11 cellular contexts compared by ENCODE assay signal in the genomic region with DNA sequence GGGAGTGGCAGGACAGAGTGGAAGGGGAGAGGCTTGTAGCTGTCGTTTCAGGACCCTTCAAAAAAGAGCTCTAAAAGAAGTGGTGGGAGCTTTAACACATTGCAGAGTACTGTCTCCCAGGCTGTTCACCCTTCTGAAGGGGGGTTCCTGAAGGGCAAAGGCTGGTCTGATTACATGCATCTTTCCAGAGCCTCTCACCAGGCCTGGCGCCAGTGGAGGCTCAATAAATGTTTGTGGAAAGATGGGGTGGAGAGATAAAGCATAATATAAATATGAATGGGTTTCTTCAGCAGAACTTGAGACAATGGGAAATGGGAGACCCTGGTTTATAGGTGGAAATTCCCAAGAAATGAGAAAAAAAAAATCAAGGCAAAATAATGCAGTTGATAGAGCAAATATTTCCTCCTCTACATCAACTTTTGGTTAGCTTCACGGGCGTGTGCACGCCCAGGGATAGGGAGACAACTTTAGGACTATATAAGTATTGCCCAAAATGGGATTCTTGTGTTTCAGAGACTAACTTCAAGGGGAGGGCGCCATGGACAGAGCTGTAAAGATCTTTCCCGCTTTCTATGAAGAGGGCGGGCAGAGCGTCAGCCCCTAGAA. TPM values are rescaled to one million over a fixed set of nuclear protein-coding genes. Genes with fewer than 3 reads are reported as not detected.
DNase-seq lines count a peak whose midpoint lies in the region; ATAC-seq, FAIRE-seq and TF ChIP-seq lines count a peak whose summit lies in the region.
"Had no signal": no experiment of that assay in that cellular context is flagged by ENCODE, and none has a peak within 500 bp of the region (broad histone marks: within the 10 kb centered on the region; RNA-seq: fewer than 3 reads in every experiment).

No MANE protein-coding gene starts in this region.

- H3K4me1 Mint-ChIP-seq in osteocyte (ENCODE audit: unreplicated experiment) = peaks cover 52% of the 10 kb centered on the region

- 48 to 50% methylated on average over 9 of the region's 9 CpGs for WGBS in GM23248 (ENCODE audit: low coverage in 1 of 2, low lambda C conversion rate in 2 of 2, missing lambda C conversion rate in 2 of 2), 2 experiments

- in situ Hi-C loops in GM23248 (cut with MboI) = no loop called here

- peaks cover 30% of the 10 kb centered on the region for H3F3A ChIP-seq in GM23248 (ENCODE audit: insufficient read depth)

- POLR2A ChIA-PET in OCI-LY7 (lab: Charles Lee) = interaction anchor here (0.6 to 1.2 kb wide), 10 partner anchors 8 to 422 kb away, joined by 3 to 10 read pairs (median 4); no protein-coding TSS in a partner anchor

- peaks cover 35% of the 10 kb centered on the region for H3K27me3 Mint-ChIP-seq in osteocyte (ENCODE audit: unreplicated experiment)

- H3K27me3 ChIP-seq in GM23248 (replicated peaks; ENCODE audit: insufficient read depth) (peaks cover 44% of the 10 kb centered on the region), dorsolateral prefrontal cortex (peaks cover 17 to 50% (median 43%) of the 10 kb centered on the region in 45 donors)

- no peak overlapping the region for H3K27ac Mint-ChIP-seq in osteocyte (ENCODE audit: unreplicated experiment)

- intact Hi-C loops in OCI-LY7 (cut with micrococcal nuclease; ENCODE audit: unreplicated experiment) = loop anchor here (2.0 to 10.0 kb wide), 3 partner anchors 145 to 779 kb away; partner anchors contain the start of genes ACADSB, IKZF5 and PLEKHA1
- intact Hi-C loops in dorsolateral prefrontal cortex (cut with DNase I) = loop anchor here (5.0 to 10.0 kb wide), 4 partner anchors 151 to 404 kb away; partner anchors contain the start of gene C10orf88 (in 1 of the 2)
- intact Hi-C loops in sciatic nerve (cut with DNase I) = no loop called here

- no peaks in the 10 kb centered on the region for H3K9me2 ChIP-seq in GM23248 (ENCODE audit: insufficient read depth)
- no peaks in the 10 kb centered on the region for H3K9me2 ChIP-seq in OCI-LY7 (ENCODE audit: insufficient read depth, low read length)

- ATAC-seq in sciatic nerve = no peak

- no peak overlapping the region for H3K4me2 ChIP-seq in GM23248 (ENCODE audit: unreplicated experiment)
- H3K4me2 ChIP-seq in OCI-LY7 (ENCODE audit: low read length) = peak overlapping the region; percentile 54

- TF ChIP-seq CTCF in OCI-LY7 (conservative IDR thresholded peaks at IDR 0.05; ENCODE audit: low read length) (no peak), dorsolateral prefrontal cortex (IDR thresholded peaks at IDR 0.05 in 54 of 56, conservative IDR thresholded peaks at IDR 0.05 in 2 of 56; ENCODE audit: low read depth in 1 of 56, partially characterized antibody in 56 of 56) (no peak), osteocyte (IDR thresholded peaks at IDR 0.05) (no peak), D721Med (IDR thresholded peaks at IDR 0.05; ENCODE audit: insufficient read depth, missing control alignments) (no peak)

- peaks cover 44% of the 10 kb centered on the region for H3K79me2 ChIP-seq in GM23248 (ENCODE audit: insufficient read depth)
- peaks cover 43% of the 10 kb centered on the region for H3K79me2 ChIP-seq in OCI-LY7 (ENCODE audit: insufficient read depth, low read depth, low read length)

- FAIRE-seq in D721Med (lab: Jason Lieb, UNC) = no peak

- H3K4me3 ChIP-seq in GM23248 = no peak overlapping the region
- peak overlapping the region; percentile 24 for H3K4me3 ChIP-seq in OCI-LY7 (ENCODE audit: low read depth, low read length, poor library complexity, severe bottlenecking)
- peak overlapping the region in 33 of 59 donors; percentile 72 to 100 (median 93) for H3K4me3 ChIP-seq in dorsolateral prefrontal cortex

- peaks cover 21% of the 10 kb centered on the region for H3K36me3 Mint-ChIP-seq in osteocyte (ENCODE audit: unreplicated experiment)

- H4K20me1 ChIP-seq in GM23248 (ENCODE audit: insufficient read depth) = peaks cover 8% of the 10 kb centered on the region; the same call in 1 of the 2 replicates
- H4K20me1 ChIP-seq in OCI-LY7 (ENCODE audit: insufficient read depth, low read length) = peaks cover 30% of the 10 kb centered on the region

- peaks cover 25% of the 10 kb centered on the region for H3K4me1 ChIP-seq in GM23248 (ENCODE audit: insufficient read depth)
- peaks cover 47% of the 10 kb centered on the region for H3K4me1 ChIP-seq in OCI-LY7 (ENCODE audit: insufficient read depth, low read length, poor library complexity, severe bottlenecking)

- no peak for DNase-seq in GM23248
- no peak for DNase-seq in OCI-LY7 (ENCODE audit: low spot score)
- DNase-seq in dorsolateral prefrontal cortex = no peak
- DNase-seq in osteocyte (ENCODE audit: extremely low spot score, unreplicated experiment) = no peak
- DNase-seq in GOT3 (lab: John Stamatoyannopoulos, UW) = no peak
- no peak for DNase-seq in sciatic nerve (ENCODE audit: low spot score)
- no peak for DNase-seq in NCI-H1436 (lab: John Stamatoyannopoulos, UW)
- DNase-seq in D721Med (ENCODE audit: insufficient read length, low spot score) = no peak

- H2AFZ ChIP-seq in GM23248 (0 out of 2 replicates have a peak overlapping the region, but pooled peaks have one; percentile 23), OCI-LY7 (ENCODE audit: low read length) (peak overlapping the region; percentile 89; the same call in 1 of the 2 replicates)

- CTCF ChIA-PET in OCI-LY7 (lab: Charles Lee; ENCODE audit: unreplicated experiment) = no interaction called here

- H3K36me3 ChIP-seq in GM23248 (ENCODE audit: low read depth) (peaks cover 23% of the 10 kb centered on the region), OCI-LY7 (ENCODE audit: insufficient read depth, low read length) (peaks cover 40% of the 10 kb centered on the region)

- H3K27ac ChIP-seq in GM23248 (no peak overlapping the region), OCI-LY7 (ENCODE audit: low read depth, low read length, poor library complexity, severe bottlenecking) (peak overlapping the region; percentile 23), dorsolateral prefrontal cortex (no peak overlapping the region)

- BruUV-seq in OCI-LY7 (replicated peaks; lab: Mats Ljungman, UMichigan) = no TSS peak

- H3K9ac ChIP-seq in GM23248 = no peak overlapping the region

- no peaks in the 10 kb centered on the region for H3K9me3 ChIP-seq in GM23248 (ENCODE audit: low read depth)
- no peaks in the 10 kb centered on the region for H3K9me3 ChIP-seq in OCI-LY7 (ENCODE audit: low read length)
- H3K9me3 ChIP-seq: ascending aorta, esophagus squamous epithelium, transverse colon had no signal

- no peaks in the 10 kb centered on the region for H3K9me3 Mint-ChIP-seq in osteocyte (ENCODE audit: unreplicated experiment)

- H3K4me3 Mint-ChIP-seq in osteocyte (ENCODE audit: unreplicated experiment) = peak overlapping the region; percentile 100

RNA-seq across cellular contexts. Expression of gene BUB3, which starts 0.6 kb away (rescaled TPM):
- 163 and 170 TPM in 2 replicates for total RNA-seq in GM23248 (2014; rRNA removed; shearing (Covaris generic))
- polyA plus RNA-seq in GM23248 (2016; fragmentation: Nextera tagmentation; extraction: Ambion mirVana) = 154 and 158 TPM in 2 replicates
- total RNA-seq in OCI-LY7 (2014; rRNA removed; shearing (Covaris generic)) = 437 and 526 TPM in 2 replicates
- 312 and 335 TPM in 2 replicates for total RNA-seq in OCI-LY7 (2022)
- 10 to 100 TPM; 42.8 to 88.8 (median 64.1) TPM for total RNA-seq in dorsolateral prefrontal cortex
- 84.4 and 97.0 TPM in 2 replicates for total RNA-seq in osteocyte
- total RNA-seq in sciatic nerve = 65.5 TPM

RNA-seq across cellular contexts. Expression of gene HMX2, which starts 5.7 kb away (rescaled TPM):
- total RNA-seq in GM23248 (2014; rRNA removed; shearing (Covaris generic)) = not detected in 2 replicates
- polyA plus RNA-seq in GM23248 (2016; fragmentation: Nextera tagmentation; extraction: Ambion mirVana) = not detected in 2 replicates
- 1.2 and 2.0 TPM in 2 replicates for total RNA-seq in OCI-LY7 (2014; rRNA removed; shearing (Covaris generic))
- 1.7 and 2.4 TPM in 2 replicates for total RNA-seq in OCI-LY7 (2022)
- total RNA-seq in dorsolateral prefrontal cortex = not detected
- total RNA-seq in osteocyte = not detected in 2 replicates
- total RNA-seq in sciatic nerve = not detected
- total RNA-seq: ascending aorta, esophagus squamous epithelium had no signal

RNA-seq across cellular contexts. Expression of gene HMX3, which starts 17.8 kb away (rescaled TPM):
- not detected in 2 replicates for total RNA-seq in GM23248 (2014; rRNA removed; shearing (Covaris generic))
- polyA plus RNA-seq in GM23248 (2016; fragmentation: Nextera tagmentation; extraction: Ambion mirVana) = not detected in 2 replicates
- 0.44 TPM in 1 of 2 replicates, not detected in the other for total RNA-seq in OCI-LY7 (2014; rRNA removed; shearing (Covaris generic))
- total RNA-seq in OCI-LY7 (2022) (not detected in 2 replicates), dorsolateral prefrontal cortex (not detected), osteocyte (not detected in 2 replicates), sciatic nerve (not detected)
- total RNA-seq: ascending aorta, esophagus squamous epithelium had no signal
